In the genomic region with DNA sequence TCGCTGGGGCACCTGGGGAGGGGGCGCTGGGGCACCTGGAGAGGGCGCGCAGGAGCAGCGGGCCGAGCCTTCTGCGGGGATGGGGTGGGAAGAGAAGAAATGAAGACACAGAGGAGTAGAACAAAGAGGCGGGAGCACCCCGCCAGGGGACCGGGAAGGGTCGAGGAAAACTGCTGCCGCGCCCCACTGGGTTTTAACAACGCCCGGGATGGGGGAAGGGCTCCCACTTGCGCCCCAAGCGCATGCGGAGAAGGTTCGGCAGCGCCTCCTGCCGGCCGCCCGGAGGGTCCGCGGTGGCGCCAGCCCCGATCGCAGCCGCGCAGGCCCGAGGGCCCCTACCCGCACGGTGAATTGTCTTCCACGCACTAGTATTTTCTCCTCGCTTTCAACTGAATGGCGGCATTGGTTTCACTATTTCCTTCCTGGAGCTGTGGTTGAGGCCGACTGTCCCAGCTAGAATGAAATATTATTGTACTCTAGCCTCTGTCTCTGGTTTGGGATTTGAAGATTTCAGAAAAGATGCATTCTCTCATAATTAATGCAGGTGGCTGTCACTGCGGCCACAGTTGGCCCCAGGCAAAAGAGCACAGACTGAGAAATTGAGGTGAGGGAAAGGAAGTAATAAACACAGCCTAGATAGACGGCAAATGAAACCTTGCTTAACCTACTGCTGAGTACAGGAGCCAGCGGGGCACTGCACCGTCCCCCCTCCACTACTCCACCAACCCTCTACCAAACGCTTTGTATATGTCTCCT, we compare ENCODE assay signal across 8 cellular contexts. TPM values are rescaled to one million over a fixed set of nuclear protein-coding genes. Genes with fewer than 3 reads are reported as not detected.
DNase-seq lines count a peak whose midpoint lies in the region; ATAC-seq and TF ChIP-seq lines count a peak whose summit lies in the region.

No MANE protein-coding gene starts in this region.

- peaks cover 12% of the 10 kb centered on the region for H3K4me1 Mint-ChIP-seq in activated T-helper 1 cell treated with anti-CD3 and anti-CD28 coated beads, Interleukin-12 subunit alpha, Interleukin-12 subunit beta, Interleukin-2, Interleukin-4 antibody, amounts not matched to agents 30 ng/mL and 10 ng/mL and 1 ng/mL, durations not matched to agents 14 hours and 24 hours and 36 hours (ENCODE audit: low read depth)
- H3K4me1 Mint-ChIP-seq in natural killer cell, result peaks cover 21% of the 10 kb centered on the region in 2 donors
- peaks cover 8 to 20% of the 10 kb centered on the region in 2 donors for H3K4me1 Mint-ChIP-seq in stimulated activated naive B cell treated with anti-CD40 and anti-IgM and Interleukin-4, amounts not matched to agents 10 μg/mL and 1 μg/mL and 100 μg/mL, for 72 hours

- intact Hi-C loops in activated T-helper 1 cell treated with anti-CD3 and anti-CD28 coated beads, Interleukin-12 subunit alpha, Interleukin-12 subunit beta, Interleukin-2, Interleukin-4 antibody, amounts not matched to agents 30 ng/mL and 10 ng/mL and 1 ng/mL, durations not matched to agents 14 hours and 24 hours and 36 hours (cut with micrococcal nuclease), result loop anchor here (1.0 to 5.0 kb wide), 4 partner anchors 16 to 1199 kb away; a partner anchor contains a TSS
- intact Hi-C loops in natural killer cell (cut with micrococcal nuclease), result no loop called here

- no peaks in the 10 kb centered on the region for H3K36me3 Mint-ChIP-seq in activated T-helper 1 cell treated with anti-CD3 and anti-CD28 coated beads, Interleukin-12 subunit alpha, Interleukin-12 subunit beta, Interleukin-2, Interleukin-4 antibody, amounts not matched to agents 30 ng/mL and 10 ng/mL and 1 ng/mL, durations not matched to agents 14 hours and 24 hours and 36 hours (ENCODE audit: low read depth)
- H3K36me3 Mint-ChIP-seq in natural killer cell, result no peaks in the 10 kb centered on the region
- no peaks in the 10 kb centered on the region for H3K36me3 Mint-ChIP-seq in stimulated activated naive B cell treated with anti-CD40 and anti-IgM and Interleukin-4, amounts not matched to agents 10 μg/mL and 1 μg/mL and 100 μg/mL, for 72 hours

- DNase-seq in NCI-H526 (lab: John Stamatoyannopoulos, UW), result peak; percentile 78 to 97
- DNase-seq in activated T-helper 1 cell treated with anti-CD3 and anti-CD28 coated beads, Interleukin-12 subunit alpha, Interleukin-12 subunit beta, Interleukin-2, Interleukin-4 antibody, amounts not matched to agents 30 ng/mL and 10 ng/mL and 1 ng/mL, durations not matched to agents 14 hours and 24 hours and 36 hours (ENCODE audit: low spot score), result peak; percentile 76
- DNase-seq in fibroblast of mammary gland (ENCODE audit: low read depth), result peak; percentile 57
- peak; percentile 82 for DNase-seq in natural killer cell
- peak; percentile 61 for DNase-seq in stimulated activated naive B cell treated with anti-CD40 and anti-IgM and Interleukin-4, amounts not matched to agents 10 μg/mL and 1 μg/mL and 100 μg/mL, for 72 hours
- DNase-seq in NCI-H510A treated with DMSO at 0.1 percent for 48 hours (lab: John Stamatoyannopoulos, UW), result no peak

- H3K4me3 Mint-ChIP-seq in activated T-helper 1 cell treated with anti-CD3 and anti-CD28 coated beads, Interleukin-12 subunit alpha, Interleukin-12 subunit beta, Interleukin-2, Interleukin-4 antibody, amounts not matched to agents 30 ng/mL and 10 ng/mL and 1 ng/mL, durations not matched to agents 14 hours and 24 hours and 36 hours, result peak overlapping the region; percentile 82
- H3K4me3 Mint-ChIP-seq in natural killer cell, result peak overlapping the region; percentile 77
- peak overlapping the region; percentile 85 to 89 for H3K4me3 Mint-ChIP-seq in stimulated activated naive B cell treated with anti-CD40 and anti-IgM and Interleukin-4, amounts not matched to agents 10 μg/mL and 1 μg/mL and 100 μg/mL, for 72 hours

- no peak overlapping the region for H3K27ac Mint-ChIP-seq in activated T-helper 1 cell treated with anti-CD3 and anti-CD28 coated beads, Interleukin-12 subunit alpha, Interleukin-12 subunit beta, Interleukin-2, Interleukin-4 antibody, amounts not matched to agents 30 ng/mL and 10 ng/mL and 1 ng/mL, durations not matched to agents 14 hours and 24 hours and 36 hours
- peak overlapping the region; percentile 68 to 84 for H3K27ac Mint-ChIP-seq in natural killer cell
- H3K27ac Mint-ChIP-seq in stimulated activated naive B cell treated with anti-CD40 and anti-IgM and Interleukin-4, amounts not matched to agents 10 μg/mL and 1 μg/mL and 100 μg/mL, for 72 hours, result peak overlapping the region; percentile 91

- H3K9me3 Mint-ChIP-seq in activated T-helper 1 cell treated with anti-CD3 and anti-CD28 coated beads, Interleukin-12 subunit alpha, Interleukin-12 subunit beta, Interleukin-2, Interleukin-4 antibody, amounts not matched to agents 30 ng/mL and 10 ng/mL and 1 ng/mL, durations not matched to agents 14 hours and 24 hours and 36 hours, result no peaks in the 10 kb centered on the region
- H3K9me3 Mint-ChIP-seq in natural killer cell, result no peaks in the 10 kb centered on the region
- no peaks in the 10 kb centered on the region for H3K9me3 Mint-ChIP-seq in stimulated activated naive B cell treated with anti-CD40 and anti-IgM and Interleukin-4, amounts not matched to agents 10 μg/mL and 1 μg/mL and 100 μg/mL, for 72 hours

- peaks cover 8% of the 10 kb centered on the region for H3K27me3 Mint-ChIP-seq in activated T-helper 1 cell treated with anti-CD3 and anti-CD28 coated beads, Interleukin-12 subunit alpha, Interleukin-12 subunit beta, Interleukin-2, Interleukin-4 antibody, amounts not matched to agents 30 ng/mL and 10 ng/mL and 1 ng/mL, durations not matched to agents 14 hours and 24 hours and 36 hours (ENCODE audit: insufficient read depth)
- H3K27me3 Mint-ChIP-seq in natural killer cell (ENCODE audit: low read depth in 2 of 2), result no peaks in the 10 kb centered on the region
- peaks cover 21 to 37% of the 10 kb centered on the region in 2 donors for H3K27me3 Mint-ChIP-seq in stimulated activated naive B cell treated with anti-CD40 and anti-IgM and Interleukin-4, amounts not matched to agents 10 μg/mL and 1 μg/mL and 100 μg/mL, for 72 hours

- peak; percentile 45 for TF ChIP-seq CTCF in fibroblast of mammary gland (conservative IDR thresholded peaks at IDR 0.05; ENCODE audit: control insufficient read depth, insufficient read depth, low read depth, low read length)
- TF ChIP-seq CTCF in natural killer cell (IDR thresholded peaks at IDR 0.05), result peak; percentile 94

- peak overlapping the region; percentile 52 for H3K4me3 ChIP-seq in fibroblast of mammary gland (ENCODE audit: control insufficient read depth, low read depth, low read length)

- peak; percentile 94 for ATAC-seq in GM18498 (IDR thresholded peaks at IDR 0.05; ENCODE audit: unreplicated experiment)
- peak; percentile 82 for ATAC-seq in HG02870 (IDR thresholded peaks at IDR 0.05; ENCODE audit: unreplicated experiment)
- ATAC-seq in natural killer cell, result peak; percentile 95 to 99 (median 98)
- ATAC-seq in stimulated activated naive B cell treated with anti-CD40 and anti-IgM and Interleukin-4, amounts not matched to agents 10 μg/mL and 1 μg/mL and 100 μg/mL, for 72 hours (replicated peaks), result peak; percentile 97

RNA-seq across cellular contexts. Expression of a gene that starts 57.3 kb away (rescaled TPM):
- not detected in 2 replicates for total RNA-seq in activated T-helper 1 cell treated with anti-CD3 and anti-CD28 coated beads, Interleukin-12 subunit alpha, Interleukin-12 subunit beta, Interleukin-2, Interleukin-4 antibody, amounts not matched to agents 30 ng/mL and 10 ng/mL and 1 ng/mL, durations not matched to agents 14 hours and 24 hours and 36 hours
- not detected for total RNA-seq in natural killer cell
